ENCODE assay signal across 9 cellular contexts in genomic region chr17:42675348-42675983, GRCh38. TPM values are rescaled to one million over a fixed set of nuclear protein-coding genes. Genes with fewer than 3 reads are reported as not detected.
A peak's percentile ranks its signal among the peaks of the same experiment; 100 is the strongest.
DNase-seq lines count a peak whose midpoint lies in the region; ATAC-seq and TF ChIP-seq lines count a peak whose summit lies in the region.
"Had no signal": no experiment of that assay in that cellular context is flagged by ENCODE, and none has a peak within 500 bp of the region (broad histone marks: within the 10 kb centered on the region; RNA-seq: fewer than 3 reads in every experiment).

No MANE protein-coding gene starts in this region.

- H3K4me2 ChIP-seq in neuronal stem cell (ENCODE audit: insufficient read depth, low read length, poor library complexity, severe bottlenecking): peak overlapping the region; percentile 99

- no peak overlapping the region for H4K91ac ChIP-seq in neuronal stem cell (ENCODE audit: low read depth, low read length, poor library complexity)

- no peaks in the 10 kb centered on the region for H3K9me3 Mint-ChIP-seq in Calu3 (ENCODE audit: low read depth, unreplicated experiment)

- H2AFZ ChIP-seq in neuronal stem cell (ENCODE audit: low read length): peak overlapping the region; percentile 93

- H3K27me3 ChIP-seq in endocrine pancreas (ENCODE audit: control insufficient read depth, insufficient read depth, low read length) (no peaks in the 10 kb centered on the region), neuronal stem cell (ENCODE audit: control insufficient read depth in 3 of 3, insufficient read depth in 3 of 3, low read depth in 1 of 3, low read length in 3 of 3) (peaks cover 0 to 55% (median 10%) of the 10 kb centered on the region in 3 experiments)

- H3K4me3 Mint-ChIP-seq in Calu3 (ENCODE audit: low read depth, unreplicated experiment): peak overlapping the region; percentile 93

- CTCF ChIA-PET in Calu3 (lab: Charles Lee): interaction anchor here (1.2 to 6.3 kb wide), 5 partner anchors 10 to 98 kb away, joined by 4 to 66 read pairs (median 6); partner anchors contain the start of gene PSMC3IP

- peak overlapping the region; percentile 97 for H3K23ac ChIP-seq in neuronal stem cell (ENCODE audit: low read depth, low read length, poor library complexity)

- no peak overlapping the region for H3K27ac ChIP-seq in neuronal stem cell (replicated peaks; ENCODE audit: low read length)

- H3K4me3 ChIP-seq in endocrine pancreas (ENCODE audit: control insufficient read depth, insufficient read depth, low read length): no peak overlapping the region
- H3K4me3 ChIP-seq in neuronal stem cell (ENCODE audit: low read length in 2 of 2): peak overlapping the region; percentile 93 to 94

- peak overlapping the region; percentile 94 for H2AK5ac ChIP-seq in neuronal stem cell (ENCODE audit: low read depth, low read length)

- no peaks in the 10 kb centered on the region for H3K27me3 Mint-ChIP-seq in Calu3 (ENCODE audit: unreplicated experiment)

- H3K9me3 ChIP-seq in endocrine pancreas (ENCODE audit: control insufficient read depth, low read length) (no peaks in the 10 kb centered on the region), neuronal stem cell (replicated peaks in 1 of 2; ENCODE audit: control insufficient read depth in 2 of 2, insufficient read depth in 1 of 2, low read depth in 1 of 2, low read length in 2 of 2) (peaks cover 0 to 2% of the 10 kb centered on the region in 2 donors)

- no peaks in the 10 kb centered on the region for H3K4me1 ChIP-seq in endocrine pancreas (ENCODE audit: control insufficient read depth, insufficient read depth, low read length)
- peaks cover 24 to 49% of the 10 kb centered on the region in 2 donors for H3K4me1 ChIP-seq in neuronal stem cell (ENCODE audit: control insufficient read depth in 2 of 2, insufficient read depth in 1 of 2, low read depth in 1 of 2, low read length in 2 of 2)

- peak overlapping the region; percentile 93 for H3K9ac ChIP-seq in endocrine pancreas (ENCODE audit: control insufficient read depth, insufficient read depth, low read length)
- H3K9ac ChIP-seq in neuronal stem cell (ENCODE audit: low read depth, low read length, poor library complexity): peak overlapping the region; percentile 98

- H3K36me3 ChIP-seq in endocrine pancreas (ENCODE audit: control insufficient read depth, insufficient read depth, low read length): no peaks in the 10 kb centered on the region
- H3K36me3 ChIP-seq in neuronal stem cell (replicated peaks in 1 of 2; ENCODE audit: control insufficient read depth in 2 of 2, insufficient read depth in 2 of 2, low read length in 2 of 2): peaks cover 4 to 36% of the 10 kb centered on the region in 2 donors

- intact Hi-C loops in Calu3 (cut with micrococcal nuclease; ENCODE audit: unreplicated experiment): loop anchor here (5.0 to 10.0 kb wide), 3 partner anchors 68 to 98 kb away; partner anchors contain the start of genes PSMC3IP, RAMP2, RETREG3 and TUBG1

- H3K27ac Mint-ChIP-seq in Calu3 (ENCODE audit: unreplicated experiment): peak overlapping the region; percentile 94

- peak overlapping the region; percentile 96 for H3K14ac ChIP-seq in neuronal stem cell (ENCODE audit: low read length)

- peaks cover 18% of the 10 kb centered on the region for H3K79me1 ChIP-seq in neuronal stem cell (ENCODE audit: low read depth, low read length)

- no CpG with 5 or more reads among the region's 29 CpGs for WGBS in neuronal stem cell (ENCODE audit: extremely low coverage in 2 of 2, insufficient read length in 2 of 2, insufficient replicate concordance in 1 of 2), 2 donors

- peaks cover 35% of the 10 kb centered on the region for H3K4me1 Mint-ChIP-seq in Calu3 (ENCODE audit: low read depth, unreplicated experiment)

- DNase-seq in Calu3: peak; percentile 39
- DNase-seq in NCI-H2081 treated with DMSO at 0.1 percent for 48 hours (lab: John Stamatoyannopoulos, UW): peak; percentile 73
- DNase-seq in neuronal stem cell (ENCODE audit: low spot score): no peak
- no peak for DNase-seq in stimulated activated CD4-positive, alpha-beta T cell treated with anti-CD3 and anti-CD28 coated beads, Interleukin-15, amount 100 ng/mL, for 24 hours
- DNase-seq in kidney tubule cell (ENCODE audit: low spot score): no peak
- DNase-seq: naive B cell had no signal

- peak overlapping the region; percentile 97 for H2BK15ac ChIP-seq in neuronal stem cell (ENCODE audit: low read length)

- H3K4ac ChIP-seq in neuronal stem cell (ENCODE audit: low read length): peak overlapping the region; percentile 76

- peak overlapping the region; percentile 98 for H3K18ac ChIP-seq in neuronal stem cell (ENCODE audit: low read length)

- peak overlapping the region; percentile 41 for H2BK12ac ChIP-seq in neuronal stem cell (ENCODE audit: low read length)

- H2BK120ac ChIP-seq in neuronal stem cell (ENCODE audit: low read depth, low read length): no peak overlapping the region

- TF ChIP-seq CTCF in Calu3 (IDR thresholded peaks at IDR 0.05; ENCODE audit: unreplicated experiment): no peak

- peaks cover 82% of the 10 kb centered on the region for H3K36me3 Mint-ChIP-seq in Calu3 (ENCODE audit: insufficient read depth, unreplicated experiment)
- H3K36me3 Mint-ChIP-seq: naive B cell had no signal

- no TSS peak for BruUV-seq in Calu3 (replicated peaks; lab: Mats Ljungman, UMichigan)

- ATAC-seq in GM19452 (IDR thresholded peaks at IDR 0.05; ENCODE audit: unreplicated experiment): no peak
- no peak for ATAC-seq in GM18868 (IDR thresholded peaks at IDR 0.05; ENCODE audit: unreplicated experiment)

- H4K8ac ChIP-seq in neuronal stem cell (ENCODE audit: low read depth, low read length): no peak overlapping the region

- H2BK5ac ChIP-seq in neuronal stem cell (ENCODE audit: low read length): peak overlapping the region; percentile 94

RNA-seq across cellular contexts. Expression of gene PLEKHH3, which starts 1.3 kb away (rescaled TPM):
- 35.2 and 45.0 TPM in 2 replicates for total RNA-seq in Calu3 (2022)
- polyA plus RNA-seq in neuronal stem cell (2013, experiment 1 of 2): 17.1 TPM
- polyA plus RNA-seq in neuronal stem cell (2013, experiment 2 of 2): 17.9 TPM

RNA-seq across cellular contexts. Expression of gene CCR10, which starts 6.2 kb away (rescaled TPM):
- total RNA-seq in Calu3 (2022): 0.33 and 0.42 TPM in 2 replicates
- 1.9 TPM for polyA plus RNA-seq in neuronal stem cell (2013, experiment 1 of 2)
- 1.8 TPM for polyA plus RNA-seq in neuronal stem cell (2013, experiment 2 of 2)

RNA-seq across cellular contexts. Expression of gene CNTNAP1, which starts 6.9 kb away (rescaled TPM):
- 1.2 and 1.3 TPM in 2 replicates for total RNA-seq in Calu3 (2022)
- 6.1 TPM for polyA plus RNA-seq in neuronal stem cell (2013, experiment 1 of 2)
- polyA plus RNA-seq in neuronal stem cell (2013, experiment 2 of 2): 5.9 TPM

RNA-seq across cellular contexts. Expression of gene TUBG2, which starts 16.4 kb away (rescaled TPM):
- 23.6 and 26.1 TPM in 2 replicates for total RNA-seq in Calu3 (2022)
- polyA plus RNA-seq in neuronal stem cell (2013, experiment 1 of 2): 19.4 TPM
- 19.8 TPM for polyA plus RNA-seq in neuronal stem cell (2013, experiment 2 of 2)

Comparison
In these comparisons a context has a peak if more than half of its experiments do, and no peak if none do; other contexts are left out.
1. DNase-seq: peak in Calu3 (single experiment) and NCI-H2081 treated with DMSO at 0.1 percent for 48 hours (single experiment); none in neuronal stem cell (single experiment), stimulated activated CD4-positive, alpha-beta T cell treated with anti-CD3 and anti-CD28 coated beads, Interleukin-15, amount 100 ng/mL, for 24 hours (single experiment) and kidney tubule cell (single experiment).